ENCODE assay signal across 1 cellular context in genomic region chr7:155141562-155141961, GRCh38.
TF ChIP-seq lines count a peak whose summit lies in the region.

No MANE protein-coding gene starts in this region.

TF ChIP-seq in GM23338, 12 proteins besides CTCF, POLR2A, EP300 and RAD21:
- TF ChIP-seq ZNF462 (CRISPR knock-in tag; IDR thresholded peaks at IDR 0.05), result no peak
- no peak for TF ChIP-seq ZNF331 (CRISPR knock-in tag; IDR thresholded peaks at IDR 0.05; ENCODE audit: low read depth)
